ENCODE assay signal across 2 cellular contexts in the genomic region with DNA sequence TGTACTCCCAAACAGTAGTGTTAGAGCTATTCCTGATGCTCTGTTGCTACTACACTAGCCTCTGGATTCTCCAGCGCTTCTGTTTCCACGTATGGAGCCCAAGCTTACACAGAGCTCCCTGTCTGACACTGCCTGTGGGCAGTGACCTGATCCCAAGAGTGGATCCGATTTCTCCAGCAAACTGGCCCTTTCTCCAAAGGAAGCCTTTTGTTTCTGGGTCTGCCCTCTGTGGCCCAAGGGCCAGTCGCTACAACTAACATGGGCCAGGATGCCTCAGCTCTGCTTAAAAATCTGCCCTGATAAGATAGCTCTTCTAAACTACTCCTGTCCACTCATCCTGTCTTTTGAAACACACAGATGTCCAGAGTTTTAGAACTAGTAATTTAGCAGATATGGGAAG.
TF ChIP-seq lines count a peak whose summit lies in the region.

No MANE protein-coding gene starts in this region.

TF ChIP-seq in HepG2, 621 proteins besides CTCF, POLR2A, EP300 and RAD21:
- TF ChIP-seq TCF12 (IDR thresholded peaks at IDR 0.05), result no peak
- no peak for TF ChIP-seq TCF12 (CRISPR knock-in tag; IDR thresholded peaks at IDR 0.05)
- TF ChIP-seq ZNF33A (CRISPR knock-in tag; IDR thresholded peaks at IDR 0.05; ENCODE audit: borderline replicate concordance), result no peak
- TF ChIP-seq HOXA5 (CRISPR knock-in tag; IDR thresholded peaks at IDR 0.05), result no peak
- TF ChIP-seq ZMYM3 (CRISPR knock-in tag; IDR thresholded peaks at IDR 0.05), result no peak
- no peak for TF ChIP-seq ZSCAN22 (CRISPR knock-in tag; IDR thresholded peaks at IDR 0.05)
- no peak for TF ChIP-seq NPAS2 (CRISPR knock-in tag; IDR thresholded peaks at IDR 0.05; ENCODE audit: borderline replicate concordance)
- TF ChIP-seq MLXIP (CRISPR knock-in tag; IDR thresholded peaks at IDR 0.05; ENCODE audit: borderline replicate concordance), result no peak
- TF ChIP-seq ZNF280B (CRISPR knock-in tag; IDR thresholded peaks at IDR 0.05; ENCODE audit: borderline replicate concordance), result no peak
- TF ChIP-seq ZNF691 (CRISPR knock-in tag; IDR thresholded peaks at IDR 0.05; ENCODE audit: borderline replicate concordance, low read depth), result no peak
- no peak for TF ChIP-seq FOXM1 (CRISPR knock-in tag; IDR thresholded peaks at IDR 0.05)
- no peak for TF ChIP-seq RARG (CRISPR knock-in tag; IDR thresholded peaks at IDR 0.05; ENCODE audit: low read depth)
- TF ChIP-seq, protein P1, sequence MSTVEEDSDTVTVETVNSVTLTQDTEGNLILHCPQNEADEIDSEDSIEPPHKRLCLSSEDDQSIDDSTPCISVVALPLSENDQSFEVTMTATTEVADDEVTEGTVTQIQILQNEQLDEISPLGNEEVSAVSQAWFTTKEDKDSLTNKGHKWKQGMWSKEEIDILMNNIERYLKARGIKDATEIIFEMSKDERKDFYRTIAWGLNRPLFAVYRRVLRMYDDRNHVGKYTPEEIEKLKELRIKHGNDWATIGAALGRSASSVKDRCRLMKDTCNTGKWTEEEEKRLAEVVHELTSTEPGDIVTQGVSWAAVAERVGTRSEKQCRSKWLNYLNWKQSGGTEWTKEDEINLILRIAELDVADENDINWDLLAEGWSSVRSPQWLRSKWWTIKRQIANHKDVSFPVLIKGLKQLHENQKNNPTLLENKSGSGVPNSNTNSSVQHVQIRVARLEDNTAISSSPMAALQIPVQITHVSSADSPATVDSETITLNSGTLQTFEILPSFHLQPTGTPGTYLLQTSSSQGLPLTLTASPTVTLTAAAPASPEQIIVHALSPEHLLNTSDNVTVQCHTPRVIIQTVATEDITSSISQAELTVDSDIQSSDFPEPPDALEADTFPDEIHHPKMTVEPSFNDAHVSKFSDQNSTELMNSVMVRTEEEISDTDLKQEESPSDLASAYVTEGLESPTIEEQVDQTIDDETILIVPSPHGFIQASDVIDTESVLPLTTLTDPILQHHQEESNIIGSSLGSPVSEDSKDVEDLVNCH (CRISPR knock-in tag; IDR thresholded peaks at IDR 0.05), result no peak
- no peak for TF ChIP-seq ZFP41 (CRISPR knock-in tag; IDR thresholded peaks at IDR 0.05; ENCODE audit: borderline replicate concordance)

TF ChIP-seq in IMR-90, 13 proteins besides CTCF, POLR2A, EP300 and RAD21:
- TF ChIP-seq BHLHE40 (IDR thresholded peaks at IDR 0.05; ENCODE audit: low read depth, low read length) (no peak), RFX5 (IDR thresholded peaks at IDR 0.05; ENCODE audit: low read depth, low read length) (no peak), SMC3 (IDR thresholded peaks at IDR 0.05; ENCODE audit: low read depth, low read length) (no peak), MAFK (IDR thresholded peaks at IDR 0.05; ENCODE audit: low read depth, low read length) (no peak), FOS (IDR thresholded peaks at IDR 0.05; ENCODE audit: low read depth, low read length) (no peak), CEBPB (IDR thresholded peaks at IDR 0.05; ENCODE audit: low read depth, low read length) (no peak), MAZ (IDR thresholded peaks at IDR 0.05; ENCODE audit: borderline replicate concordance, low read depth, low read length) (no peak), RCOR1 (IDR thresholded peaks at IDR 0.05; ENCODE audit: insufficient replicate concordance, low read length) (no peak), USF2 (IDR thresholded peaks at IDR 0.05; ENCODE audit: low read depth, low read length) (no peak), CHD1 (IDR thresholded peaks at IDR 0.05; ENCODE audit: low read depth, low read length) (no peak), NFE2L2 (IDR thresholded peaks at IDR 0.05; ENCODE audit: low read depth, low read length) (no peak), MXI1 (IDR thresholded peaks at IDR 0.05; ENCODE audit: borderline replicate concordance, low read depth, low read length) (no peak)
- TF ChIP-seq, protein P2, sequence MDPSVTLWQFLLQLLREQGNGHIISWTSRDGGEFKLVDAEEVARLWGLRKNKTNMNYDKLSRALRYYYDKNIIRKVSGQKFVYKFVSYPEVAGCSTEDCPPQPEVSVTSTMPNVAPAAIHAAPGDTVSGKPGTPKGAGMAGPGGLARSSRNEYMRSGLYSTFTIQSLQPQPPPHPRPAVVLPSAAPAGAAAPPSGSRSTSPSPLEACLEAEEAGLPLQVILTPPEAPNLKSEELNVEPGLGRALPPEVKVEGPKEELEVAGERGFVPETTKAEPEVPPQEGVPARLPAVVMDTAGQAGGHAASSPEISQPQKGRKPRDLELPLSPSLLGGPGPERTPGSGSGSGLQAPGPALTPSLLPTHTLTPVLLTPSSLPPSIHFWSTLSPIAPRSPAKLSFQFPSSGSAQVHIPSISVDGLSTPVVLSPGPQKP (IDR thresholded peaks at IDR 0.05; ENCODE audit: borderline replicate concordance, low read depth, low read length), result no peak
